In genomic region chr13:42477588-42478190, GRCh38 we compare ENCODE assay signal across 1 cellular context.
TF ChIP-seq lines count a peak whose summit lies in the region.

No MANE protein-coding gene starts in this region.

TF ChIP-seq in H1, 55 proteins besides CTCF, POLR2A, EP300 and RAD21 (continued from another document):
- TF ChIP-seq CHD7 (IDR thresholded peaks at IDR 0.05; ENCODE audit: insufficient replicate concordance, low read length) (no peak), CBX8 (IDR thresholded peaks at IDR 0.05; ENCODE audit: borderline replicate concordance, low read depth, low read length) (no peak), POLR2AphosphoS5 (IDR thresholded peaks at IDR 0.05; ENCODE audit: low read depth, low read length) (no peak), ATF2 (IDR thresholded peaks at IDR 0.05; ENCODE audit: low read length) (no peak), EGR1 (IDR thresholded peaks at IDR 0.05; ENCODE audit: borderline replicate concordance, low read depth, low read length) (no peak), FOSL1 (IDR thresholded peaks at IDR 0.05; ENCODE audit: insufficient read depth, low read depth, low read length) (no peak), ASH2L (IDR thresholded peaks at IDR 0.05; ENCODE audit: low read length) (no peak), KDM4A (IDR thresholded peaks at IDR 0.05; ENCODE audit: low read depth, low read length, severe bottlenecking) (no peak), BACH1 (IDR thresholded peaks at IDR 0.05; ENCODE audit: low read length) (no peak), TAF7 (optimal IDR thresholded peaks at IDR 0.05; ENCODE audit: borderline replicate concordance, low read depth, low read length) (no peak), SP2 (IDR thresholded peaks at IDR 0.05; ENCODE audit: low read length) (no peak)
